ENCODE assay signal across 16 cellular contexts in the genomic region with DNA sequence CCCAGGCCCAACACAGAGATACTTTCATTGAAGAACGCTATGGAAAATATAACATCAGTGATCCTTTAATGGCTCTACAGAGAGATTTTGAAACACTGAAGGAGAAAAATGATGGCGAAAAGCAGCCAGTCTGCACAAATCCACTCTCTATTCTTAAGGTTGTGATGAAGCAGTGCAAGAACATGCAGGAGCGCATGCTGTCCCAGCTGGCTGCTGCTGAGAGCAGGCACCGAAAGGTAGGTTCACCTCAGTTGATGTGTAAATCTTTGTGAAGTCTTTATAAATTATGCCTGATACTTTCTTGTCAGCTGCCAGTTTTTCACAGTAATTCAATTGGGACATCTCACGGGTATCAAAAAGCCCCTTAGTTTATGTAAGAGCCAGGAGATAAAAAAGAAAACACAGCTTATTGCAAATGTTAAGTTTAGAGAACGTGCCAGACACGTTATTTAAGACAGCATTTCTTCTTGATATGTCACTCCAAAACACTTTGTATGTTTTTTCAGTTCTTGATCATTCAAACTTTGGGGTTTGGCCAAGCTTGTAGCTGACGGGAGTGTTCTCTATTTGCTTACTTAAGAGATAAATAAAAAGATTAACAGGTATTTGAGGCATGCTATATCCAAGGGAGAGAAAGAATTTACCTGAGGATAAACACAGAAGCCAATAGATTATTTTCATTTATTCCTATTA. TPM values are rescaled to one million over a fixed set of nuclear protein-coding genes. Genes with fewer than 3 reads are reported as not detected.
DNase-seq lines count a peak whose midpoint lies in the region; ATAC-seq and TF ChIP-seq lines count a peak whose summit lies in the region.
"Had no signal": no experiment of that assay in that cellular context is flagged by ENCODE, and none has a peak within 500 bp of the region (broad histone marks: within the 10 kb centered on the region; RNA-seq: fewer than 3 reads in every experiment).

No MANE protein-coding gene starts in this region.

- peak; percentile 96 for DNase-seq in LNCaP clone FGC (ENCODE audit: low read depth)
- DNase-seq in iris pigment epithelial cell (ENCODE audit: low read depth), result peak; percentile 62
- DNase-seq in omental fat pad (ENCODE audit: low spot score), result no peak
- DNase-seq in mesenchymal stem cell, result no peak
- DNase-seq in nucleus accumbens (lab: John Stamatoyannopoulos, UW), result no peak
- no peak for DNase-seq in natural killer cell
- DNase-seq: 8988T; CD4-positive, CD25-positive, alpha-beta regulatory T cell; CD8-positive, alpha-beta memory T cell; COR-L47; DMS 273 treated with DMSO at 0.1 percent for 48 hours; H9 had no signal

- H3K4me2 ChIP-seq in mesenchymal stem cell (ENCODE audit: low read length, poor library complexity, severe bottlenecking), result no peak overlapping the region
- H3K4me2 ChIP-seq: BLaER1 treated with 17β-estradiol and CSF1 and Interleukin-3, amounts not matched to agents 10 nM and 100 nM had no signal

- no peak overlapping the region for H2AK5ac ChIP-seq in mesenchymal stem cell (ENCODE audit: low read length, severe bottlenecking)

- H3K4me3 Mint-ChIP-seq in brain (peak overlapping the region in 2 of 5 experiments; percentile 14 to 21), natural killer cell (no peak overlapping the region)
- H3K4me3 Mint-ChIP-seq: B cell; CD4-positive, CD25-positive, alpha-beta regulatory T cell; CD8-positive, alpha-beta memory T cell; H9 had no signal

- no peak overlapping the region for H3K14ac ChIP-seq in mesenchymal stem cell (ENCODE audit: low read length in 2 of 2)

- intact Hi-C loops in natural killer cell (cut with micrococcal nuclease), result no loop called here

- H2BK5ac ChIP-seq in mesenchymal stem cell (ENCODE audit: low read depth, low read length, poor library complexity, severe bottlenecking), result no peak overlapping the region

- no peaks in the 10 kb centered on the region for H3K9me3 ChIP-seq in mesenchymal stem cell (ENCODE audit: control insufficient read depth, low read length)
- H3K9me3 ChIP-seq: BLaER1 treated with 17β-estradiol and CSF1 and Interleukin-3, amounts not matched to agents 10 nM and 100 nM had no signal

- no peak overlapping the region for H2BK12ac ChIP-seq in mesenchymal stem cell (ENCODE audit: low read length in 2 of 2)

- 83% methylated on average over 5 of the region's 8 CpGs for WGBS in mesenchymal stem cell

- no peaks in the 10 kb centered on the region for H3K9me3 Mint-ChIP-seq in brain
- no peaks in the 10 kb centered on the region for H3K9me3 Mint-ChIP-seq in natural killer cell
- H3K9me3 Mint-ChIP-seq: CD4-positive, CD25-positive, alpha-beta regulatory T cell; CD8-positive, alpha-beta memory T cell; H9 had no signal

- no peak overlapping the region for H3K4ac ChIP-seq in mesenchymal stem cell (ENCODE audit: low read depth in 1 of 2, low read length in 2 of 2)

- H3K4me1 Mint-ChIP-seq in brain (peaks cover 11% of the 10 kb centered on the region), natural killer cell (no peaks in the 10 kb centered on the region)
- H3K4me1 Mint-ChIP-seq: B cell; CD4-positive, CD25-positive, alpha-beta regulatory T cell; CD8-positive, alpha-beta memory T cell; H9 had no signal

- TF ChIP-seq CTCF in LNCaP clone FGC (IDR thresholded peaks at IDR 0.05; ENCODE audit: control insufficient read depth, extremely low read depth, insufficient read depth) (no peak), brain (conservative IDR thresholded peaks at IDR 0.05) (no peak), omental fat pad (IDR thresholded peaks at IDR 0.05) (no peak), natural killer cell (IDR thresholded peaks at IDR 0.05) (no peak)

- no peak overlapping the region for H2BK15ac ChIP-seq in mesenchymal stem cell (ENCODE audit: low read depth, poor library complexity, severe bottlenecking)

- no peak overlapping the region for H3K9ac ChIP-seq in mesenchymal stem cell (ENCODE audit: low read length)
- H3K9ac ChIP-seq: BLaER1 treated with 17β-estradiol and CSF1 and Interleukin-3, amounts not matched to agents 10 nM and 100 nM had no signal

- peak overlapping the region in 3 of 5 experiments; percentile 2 to 83 (median 74) for H3K27ac Mint-ChIP-seq in brain
- H3K27ac Mint-ChIP-seq in natural killer cell, result no peak overlapping the region
- H3K27ac Mint-ChIP-seq: B cell; CD4-positive, CD25-positive, alpha-beta regulatory T cell; H9 had no signal

- no peak overlapping the region for H3K27ac ChIP-seq in mesenchymal stem cell (ENCODE audit: low read length, poor library complexity, severe bottlenecking)
- H3K27ac ChIP-seq: BLaER1 treated with 17β-estradiol and CSF1 and Interleukin-3, amounts not matched to agents 10 nM and 100 nM had no signal

- H3K4me1 ChIP-seq in mesenchymal stem cell (ENCODE audit: control insufficient read depth, insufficient read depth, low read depth, low read length), result peaks cover 7% of the 10 kb centered on the region
- H3K4me1 ChIP-seq: BLaER1 treated with 17β-estradiol and CSF1 and Interleukin-3, amounts not matched to agents 10 nM and 100 nM had no signal

- H3K18ac ChIP-seq in mesenchymal stem cell (ENCODE audit: low read depth in 1 of 2, low read length in 2 of 2), result no peak overlapping the region

- peaks cover 13% of the 10 kb centered on the region for H3K79me1 ChIP-seq in mesenchymal stem cell (replicated peaks; ENCODE audit: low read length, poor library complexity, severe bottlenecking)

- H3K27me3 ChIP-seq in mesenchymal stem cell (ENCODE audit: control insufficient read depth in 1 of 2, insufficient read depth in 1 of 2, low read length in 2 of 2), result no peaks in the 10 kb centered on the region
- H3K27me3 ChIP-seq: BLaER1 treated with 17β-estradiol and CSF1 and Interleukin-3, amounts not matched to agents 10 nM and 100 nM had no signal

- no peak overlapping the region for H2BK120ac ChIP-seq in mesenchymal stem cell (ENCODE audit: low read depth, low read length)

- no peak overlapping the region for H3K23ac ChIP-seq in mesenchymal stem cell (ENCODE audit: low read length in 2 of 2)

- H4K8ac ChIP-seq in mesenchymal stem cell (ENCODE audit: low read length), result no peak overlapping the region

- H3K4me3 ChIP-seq in LNCaP clone FGC (ENCODE audit: low read depth, low read length), result no peak overlapping the region
- no peak overlapping the region for H3K4me3 ChIP-seq in mesenchymal stem cell (ENCODE audit: insufficient read depth in 1 of 2, low read depth in 1 of 2, low read length in 2 of 2)
- H3K4me3 ChIP-seq: BLaER1 treated with 17β-estradiol and CSF1 and Interleukin-3, amounts not matched to agents 10 nM and 100 nM had no signal

- ATAC-seq in omental fat pad (ENCODE audit: low FRiP score) (peak; percentile 59), GM21381 (IDR thresholded peaks at IDR 0.05; ENCODE audit: unreplicated experiment) (no peak), natural killer cell (no peak)

- H3K36me3 Mint-ChIP-seq in brain (peaks cover 41% of the 10 kb centered on the region), natural killer cell (no peaks in the 10 kb centered on the region)
- H3K36me3 Mint-ChIP-seq: CD8-positive, alpha-beta memory T cell had no signal

- peaks cover 14 to 41% of the 10 kb centered on the region in 2 experiments for H3K36me3 ChIP-seq in mesenchymal stem cell (ENCODE audit: control insufficient read depth in 1 of 2, insufficient read depth in 2 of 2, low read depth in 1 of 2, low read length in 2 of 2)

- H4K91ac ChIP-seq in mesenchymal stem cell (ENCODE audit: low read length), result no peak overlapping the region

- H2AFZ ChIP-seq in mesenchymal stem cell (ENCODE audit: low read depth, low read length), result no peak overlapping the region

- H3K27me3 Mint-ChIP-seq in brain (no peaks in the 10 kb centered on the region), natural killer cell (ENCODE audit: low read depth in 2 of 2) (peaks cover 0 to 4% of the 10 kb centered on the region in 2 donors)
- H3K27me3 Mint-ChIP-seq: CD4-positive, CD25-positive, alpha-beta regulatory T cell had no signal

RNA-seq across cellular contexts. Expression of a gene that starts 53.1 kb away (rescaled TPM):
- 17.0 TPM for polyA plus RNA-seq in brain (ENCODE audit: insufficient read depth, low read depth, low replicate concordance)
- total RNA-seq in omental fat pad (10 to 100 TPM; 23.0 to 58.3 (median 31.5) TPM), natural killer cell (under 1 TPM; 0.07 to 0.94 (median 0.15) TPM)
- polyA plus RNA-seq in mesenchymal stem cell (2013, experiment 1 of 2), result 16.2 TPM
- polyA plus RNA-seq in mesenchymal stem cell (2013, experiment 2 of 2), result 17.4 TPM

RNA-seq across cellular contexts. Expression of a gene that starts 59.7 kb away (rescaled TPM):
- polyA plus RNA-seq in brain (ENCODE audit: insufficient read depth, low read depth, low replicate concordance), result 0.68 TPM
- total RNA-seq in omental fat pad (10 to 100 TPM in 3 of 4 donors, 1 to 10 TPM in 1; 5.0 to 14.3 (median 11.9) TPM), natural killer cell (under 1 TPM; 0.16 to 0.20 (median 0.18) TPM)
- 22.9 TPM for polyA plus RNA-seq in mesenchymal stem cell (2013, experiment 1 of 2)
- polyA plus RNA-seq in mesenchymal stem cell (2013, experiment 2 of 2), result 22.8 TPM

Comparison
In these comparisons a context has a peak if more than half of its experiments do, and no peak if none do; other contexts are left out.
1. DNase-seq: peak in LNCaP clone FGC (single experiment) and iris pigment epithelial cell (single experiment); none in omental fat pad (single experiment), mesenchymal stem cell (single experiment), nucleus accumbens (0 of 56) and natural killer cell (single experiment).
2. H3K27ac Mint-ChIP-seq: peak in brain (3 of 5); none in natural killer cell (0 of 2).
3. RNA of a gene that starts 53.1 kb away (total RNA-seq): 23.0 to 58.3 TPM in omental fat pad; 0.07 to 0.94 TPM in natural killer cell; every median in the first group is over 10 times any median in the second.
4. RNA of a gene that starts 59.7 kb away (total RNA-seq): 5.0 to 14.3 TPM in omental fat pad; 0.16 to 0.20 TPM in natural killer cell; every median in the first group is over 4 times any median in the second.